8 cellular contexts compared by ENCODE assay signal in the genomic region with DNA sequence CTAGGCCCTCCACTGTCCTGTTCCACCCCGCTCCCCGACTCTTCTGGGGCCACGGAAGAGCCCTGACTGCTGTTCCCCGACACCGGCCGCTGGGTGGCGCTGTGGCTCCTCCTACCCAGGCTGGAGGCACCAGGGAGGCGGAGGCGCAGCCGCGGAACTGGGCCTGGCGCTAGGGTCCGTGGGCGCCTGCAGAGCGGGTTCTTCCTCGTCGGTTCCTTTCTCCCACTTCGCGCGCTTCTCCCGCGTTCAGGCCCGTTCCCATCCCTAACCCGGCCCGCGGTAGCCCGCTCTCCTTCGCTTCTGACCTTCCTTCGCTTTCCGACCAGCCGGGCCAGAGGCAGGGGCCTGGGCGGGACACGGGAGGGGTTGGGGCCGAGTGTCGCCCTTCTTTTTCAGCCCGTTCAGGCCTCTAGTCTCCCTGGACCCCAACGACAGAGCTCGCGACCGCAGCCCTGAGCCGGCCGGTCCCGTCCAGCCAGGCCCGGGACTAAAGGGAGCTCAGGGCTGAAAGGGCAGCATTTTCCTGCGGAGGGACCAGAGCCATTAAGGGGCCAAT. TPM values are rescaled to one million over a fixed set of nuclear protein-coding genes. Genes with fewer than 3 reads are reported as not detected.
DNase-seq lines count a peak whose midpoint lies in the region.

No MANE protein-coding gene starts in this region.

- H3K4me2 ChIP-seq in mesenchymal stem cell (ENCODE audit: low read length, poor library complexity, severe bottlenecking): peak overlapping the region; percentile 75

- no peak overlapping the region for H3K4ac ChIP-seq in mesenchymal stem cell (ENCODE audit: low read depth in 1 of 2, low read length in 2 of 2)

- H3K4me3 ChIP-seq in H7 (ENCODE audit: insufficient read depth, low read depth, low read length) (peak overlapping the region; percentile 44), mesenchymal stem cell (ENCODE audit: insufficient read depth in 1 of 2, low read depth in 1 of 2, low read length in 2 of 2) (peak overlapping the region in 1 of 2 experiments; percentile 67)

- H2BK5ac ChIP-seq in mesenchymal stem cell (ENCODE audit: low read depth, low read length, poor library complexity, severe bottlenecking): no peak overlapping the region

- 4% methylated on average over 43 of the region's 45 CpGs for WGBS in mesenchymal stem cell

- H3K23ac ChIP-seq in mesenchymal stem cell (ENCODE audit: low read length in 2 of 2): no peak overlapping the region

- peaks cover under 1% of the 10 kb centered on the region for H3K9me3 ChIP-seq in mesenchymal stem cell (ENCODE audit: control insufficient read depth, low read length)

- H3K4me1 ChIP-seq in mesenchymal stem cell (ENCODE audit: control insufficient read depth, insufficient read depth, low read depth, low read length): no peaks in the 10 kb centered on the region

- H4K8ac ChIP-seq in mesenchymal stem cell (ENCODE audit: low read length): peak overlapping the region; percentile 15

- no peak overlapping the region for H2BK12ac ChIP-seq in mesenchymal stem cell (ENCODE audit: low read length in 2 of 2)

- no peak overlapping the region for H3K27ac ChIP-seq in mesenchymal stem cell (ENCODE audit: low read length, poor library complexity, severe bottlenecking)

- no peak overlapping the region for H2BK15ac ChIP-seq in mesenchymal stem cell (ENCODE audit: low read depth, poor library complexity, severe bottlenecking)

- H3K27me3 ChIP-seq in H7 (ENCODE audit: control insufficient read depth, insufficient read depth, low read length) (no peaks in the 10 kb centered on the region), mesenchymal stem cell (ENCODE audit: control insufficient read depth in 1 of 2, insufficient read depth in 1 of 2, low read length in 2 of 2) (peaks cover 0 to 79% of the 10 kb centered on the region in 2 experiments)

- H3K36me3 ChIP-seq in H7 (replicated peaks; ENCODE audit: control insufficient read depth, insufficient read depth, low read length): no peaks in the 10 kb centered on the region
- H3K36me3 ChIP-seq in mesenchymal stem cell (ENCODE audit: control insufficient read depth in 1 of 2, insufficient read depth in 2 of 2, low read depth in 1 of 2, low read length in 2 of 2): no peaks in the 10 kb centered on the region

- H2AK5ac ChIP-seq in mesenchymal stem cell (ENCODE audit: low read length, severe bottlenecking): no peak overlapping the region

- no peak overlapping the region for H3K14ac ChIP-seq in mesenchymal stem cell (ENCODE audit: low read length in 2 of 2)

- DNase-seq in GDM1 (lab: John Stamatoyannopoulos, UW) (peak; percentile 9), H7 (peak; percentile 92), NCI-H128 (lab: John Stamatoyannopoulos, UW; ENCODE audit: unreplicated experiment) (peak; percentile 3), mesenchymal stem cell (peak; percentile 26), KG1 (lab: John Stamatoyannopoulos, UW) (no peak)
- DNase-seq in activated CD8-positive, alpha-beta memory T cell treated with anti-CD3 and anti-CD28 coated beads for 1 hour (ENCODE audit: extremely low read depth in 1 of 2, low read depth in 1 of 2): peak; percentile 21 to 62
- DNase-seq in effector CD4-positive, alpha-beta T cell: peak; percentile 54
- peak; percentile 47 for DNase-seq in stimulated activated CD8-positive, alpha-beta memory T cell treated with anti-CD3 and anti-CD28 coated beads, Interleukin-15, amount 100 ng/mL, for 24 hours (ENCODE audit: low read depth)

- H3K9ac ChIP-seq in mesenchymal stem cell (ENCODE audit: low read length): peak overlapping the region; percentile 77

- no peaks in the 10 kb centered on the region for H3K79me1 ChIP-seq in mesenchymal stem cell (replicated peaks; ENCODE audit: low read length, poor library complexity, severe bottlenecking)

- no peak overlapping the region for H4K91ac ChIP-seq in mesenchymal stem cell (ENCODE audit: low read length)

- peak overlapping the region; percentile 58 for H2AFZ ChIP-seq in mesenchymal stem cell (ENCODE audit: low read depth, low read length)

- peak overlapping the region; percentile 34 for H2BK120ac ChIP-seq in mesenchymal stem cell (ENCODE audit: low read depth, low read length)

- no peak overlapping the region for H3K18ac ChIP-seq in mesenchymal stem cell (ENCODE audit: low read depth in 1 of 2, low read length in 2 of 2)

RNA-seq across cellular contexts. Expression of gene NALF2, which starts 34.3 kb away (rescaled TPM):
- total RNA-seq in H7 (2014; rRNA removed; shearing (Covaris generic)): 5.4 and 7.4 TPM in 2 replicates
- polyA plus RNA-seq in mesenchymal stem cell (2013, experiment 1 of 2): not detected
- not detected for polyA plus RNA-seq in mesenchymal stem cell (2013, experiment 2 of 2)
